ENCODE assay signal across 14 cellular contexts in genomic region chr18:48826271-48826670, GRCh38.
DNase-seq lines count a peak whose midpoint lies in the region; ATAC-seq and TF ChIP-seq lines count a peak whose summit lies in the region.
"Had no signal": no experiment of that assay in that cellular context is flagged by ENCODE, and none has a peak within 500 bp of the region (broad histone marks: within the 10 kb centered on the region; RNA-seq: fewer than 3 reads in every experiment).

No MANE protein-coding gene starts in this region.

- H3K4me1 ChIP-seq in cardiac muscle cell (ENCODE audit: low read depth): peaks cover 69% of the 10 kb centered on the region

- intact Hi-C loops in left ventricle myocardium superior (cut with micrococcal nuclease): no loop called here

- H3K9me3 Mint-ChIP-seq in endothelial cell (ENCODE audit: unreplicated experiment): no peaks in the 10 kb centered on the region

- H3K9me3 ChIP-seq in cardiac muscle cell (ENCODE audit: low read depth): no peaks in the 10 kb centered on the region

- no peaks in the 10 kb centered on the region for H3K36me3 ChIP-seq in cardiac muscle cell

- no peaks in the 10 kb centered on the region for H3K27me3 ChIP-seq in cardiac muscle cell

- H3K27ac ChIP-seq in cardiac muscle cell: peak overlapping the region; percentile 96

- H3K4me3 ChIP-seq in cardiac muscle cell: no peak overlapping the region

- no peak for TF ChIP-seq POLR2A in erythroblast (IDR thresholded peaks at IDR 0.05; ENCODE audit: low read length)

- no peak for DNase-seq in cardiac muscle cell (ENCODE audit: low read depth in 1 of 2, low spot score in 1 of 2)
- DNase-seq in left ventricle myocardium superior: no peak
- no peak for DNase-seq in endothelial cell (ENCODE audit: low spot score)
- peak; percentile 3 for DNase-seq in omental fat pad (ENCODE audit: low spot score)
- no peak for DNase-seq in NCI-H1417 treated with DMSO at 0.1 percent for 48 hours (lab: John Stamatoyannopoulos, UW)
- DNase-seq in erythroblast (lab: John Stamatoyannopoulos, UW): no peak
- DNase-seq: DMS 273 treated with DMSO at 0.1 percent for 48 hours, kidney glomerular epithelial cell, NCI-H187 treated with DMSO at 0.1 percent for 48 hours, NCI-H82, SHP77, T1000 had no signal

- peaks cover 12% of the 10 kb centered on the region for H3K36me3 Mint-ChIP-seq in endothelial cell (ENCODE audit: low read depth, unreplicated experiment)

- H3K4me1 Mint-ChIP-seq in endothelial cell (ENCODE audit: unreplicated experiment): peaks cover 44% of the 10 kb centered on the region

- peak overlapping the region; percentile 48 for H3K4me3 Mint-ChIP-seq in endothelial cell (ENCODE audit: unreplicated experiment)

- peak overlapping the region; percentile 61 for H3K27ac Mint-ChIP-seq in endothelial cell (ENCODE audit: unreplicated experiment)

- TF ChIP-seq CTCF in cardiac muscle cell (IDR thresholded peaks at IDR 0.05; ENCODE audit: low read depth, low read length) (no peak), endothelial cell (IDR thresholded peaks at IDR 0.05; ENCODE audit: unreplicated experiment) (no peak), omental fat pad (IDR thresholded peaks at IDR 0.05) (no peak)

- H3K27me3 Mint-ChIP-seq in endothelial cell (ENCODE audit: unreplicated experiment): peaks cover 5% of the 10 kb centered on the region

- ATAC-seq in left ventricle myocardium superior (no peak), omental fat pad (ENCODE audit: low FRiP score) (no peak), HG03432 (IDR thresholded peaks at IDR 0.05; ENCODE audit: unreplicated experiment) (no peak), HG03139 (IDR thresholded peaks at IDR 0.05; ENCODE audit: unreplicated experiment) (no peak)
